ENCODE assay signal across 20 cellular contexts in the genomic region with DNA sequence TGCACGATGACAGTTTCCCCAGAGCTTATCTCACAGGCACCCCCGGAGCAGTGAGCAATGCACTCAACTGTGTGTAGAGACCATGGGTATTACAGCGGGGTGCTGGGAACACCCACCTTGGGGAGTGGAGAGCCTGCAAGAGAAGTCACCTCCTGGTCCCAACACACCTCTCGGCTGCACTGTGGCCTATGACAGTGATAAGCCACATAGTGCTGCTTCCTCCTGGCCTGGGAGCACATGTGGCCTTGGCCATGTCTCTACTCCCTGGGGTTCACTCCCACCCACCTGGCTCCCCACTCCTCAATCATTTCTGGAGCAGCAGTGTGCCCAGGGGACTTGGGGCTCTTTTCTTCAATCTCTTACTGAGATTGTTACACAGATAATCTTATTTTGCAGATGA.
DNase-seq lines count a peak whose midpoint lies in the region; ATAC-seq and TF ChIP-seq lines count a peak whose summit lies in the region.
"Had no signal": no experiment of that assay in that cellular context is flagged by ENCODE, and none has a peak within 500 bp of the region (broad histone marks: within the 10 kb centered on the region; RNA-seq: fewer than 3 reads in every experiment).

No MANE protein-coding gene starts in this region.

- no peak for TF ChIP-seq EP300 in upper lobe of left lung (IDR thresholded peaks at IDR 0.05)

- H3K27me3 ChIP-seq in right atrium auricular region (no peaks in the 10 kb centered on the region), heart left ventricle (no peaks in the 10 kb centered on the region), trophoblast cell (ENCODE audit: insufficient read depth, low read length) (no peaks in the 10 kb centered on the region), upper lobe of left lung (no peaks in the 10 kb centered on the region)
- H3K27me3 ChIP-seq: BE2C, BLaER1 had no signal

- no peak for TF ChIP-seq POLR2A in heart left ventricle (IDR thresholded peaks at IDR 0.05)
- no peak for TF ChIP-seq POLR2A in upper lobe of left lung (IDR thresholded peaks at IDR 0.05)

- H2BK12ac ChIP-seq in trophoblast cell (ENCODE audit: low read length), result peak overlapping the region; percentile 42

- peak overlapping the region; percentile 5 for H2BK120ac ChIP-seq in trophoblast cell (ENCODE audit: insufficient read depth, low read length, poor library complexity)

- H3K4ac ChIP-seq in trophoblast cell (ENCODE audit: low read depth, low read length), result no peak overlapping the region

- no peaks in the 10 kb centered on the region for H3K79me1 ChIP-seq in trophoblast cell (ENCODE audit: low read length)

- ATAC-seq in heart left ventricle (no peak), upper lobe of left lung (ENCODE audit: low FRiP score in 2 of 2) (peak; percentile 16 to 20)
- ATAC-seq: A549; CD8-positive, alpha-beta T cell had no signal

- H2AK5ac ChIP-seq in trophoblast cell (ENCODE audit: low read length), result peak overlapping the region; percentile 57

- peaks cover 10% of the 10 kb centered on the region for H3K4me1 Mint-ChIP-seq in mesothelial cell of epicardium
- peaks cover 4% of the 10 kb centered on the region for H3K4me1 Mint-ChIP-seq in glutamatergic neuron (ENCODE audit: low read depth, unreplicated experiment)

- intact Hi-C loops in heart left ventricle (cut with DNase I), result no loop called here

- no peak overlapping the region for H3K18ac ChIP-seq in trophoblast cell (ENCODE audit: low read length)

- H3K36me3 ChIP-seq in right atrium auricular region (no peaks in the 10 kb centered on the region), heart left ventricle (no peaks in the 10 kb centered on the region), trophoblast cell (ENCODE audit: control insufficient read depth in 1 of 2, insufficient read depth in 2 of 2, low read length in 2 of 2) (no peaks in the 10 kb centered on the region), upper lobe of left lung (no peaks in the 10 kb centered on the region)
- H3K36me3 ChIP-seq: BE2C, BLaER1 had no signal

- H3K9ac ChIP-seq in trophoblast cell (ENCODE audit: low read length), result no peak overlapping the region
- H3K9ac ChIP-seq: BLaER1 had no signal

- H3K4me1 ChIP-seq in right atrium auricular region (no peaks in the 10 kb centered on the region), heart left ventricle (peaks cover 0 to 17% (median 0%) of the 10 kb centered on the region in 12 donors), trophoblast cell (ENCODE audit: control insufficient read depth in 1 of 2, insufficient read depth in 2 of 2, low read length in 2 of 2) (peaks cover 2 to 4% of the 10 kb centered on the region in 2 experiments), upper lobe of left lung (no peaks in the 10 kb centered on the region)
- H3K4me1 ChIP-seq: A549, BE2C, BLaER1 had no signal

- no peak overlapping the region for H3K4me2 ChIP-seq in trophoblast cell (ENCODE audit: low read length)
- H3K4me2 ChIP-seq: A549, BLaER1 had no signal

- 86 to 96% (median 91%) methylated on average over 3 to 4 of the region's 4 CpGs for WGBS in heart left ventricle, 4 donors
- WGBS in trophoblast cell (ENCODE audit: extremely low coverage, insufficient coverage, insufficient read length), result no CpG with 5 or more reads among the region's 4 CpGs
- WGBS in upper lobe of left lung, 2 donors, result 92% methylated on average over 4 of the region's 4 CpGs

- no peaks in the 10 kb centered on the region for H3K79me2 ChIP-seq in trophoblast cell (ENCODE audit: control insufficient read depth, insufficient read depth, low read length, poor library complexity)

- H3K27ac ChIP-seq in right atrium auricular region, result no peak overlapping the region
- H3K27ac ChIP-seq in heart left ventricle, result no peak overlapping the region
- no peak overlapping the region for H3K27ac ChIP-seq in trophoblast cell (ENCODE audit: low read depth, low read length)
- H3K27ac ChIP-seq in upper lobe of left lung, result no peak overlapping the region
- H3K27ac ChIP-seq: 22Rv1, A549, BLaER1, C4-2B had no signal

- H3K23ac ChIP-seq in trophoblast cell (ENCODE audit: low read length), result no peak overlapping the region

- H3K14ac ChIP-seq in trophoblast cell (ENCODE audit: low read length), result peak overlapping the region; percentile 42

- H3K27ac Mint-ChIP-seq in mesothelial cell of epicardium (peak overlapping the region; percentile 34), glutamatergic neuron (ENCODE audit: unreplicated experiment) (no peak overlapping the region)
- H3K27ac Mint-ChIP-seq: CD4-positive, alpha-beta T cell; CD8-positive, alpha-beta T cell had no signal

- H3K4me3 ChIP-seq in right atrium auricular region, result no peak overlapping the region
- H3K4me3 ChIP-seq in heart left ventricle, result no peak overlapping the region
- no peak overlapping the region for H3K4me3 ChIP-seq in trophoblast cell (ENCODE audit: low read depth, low read length)
- no peak overlapping the region for H3K4me3 ChIP-seq in upper lobe of left lung
- H3K4me3 ChIP-seq: A549, BLaER1 had no signal

- H3K36me3 Mint-ChIP-seq in mesothelial cell of epicardium (no peaks in the 10 kb centered on the region), glutamatergic neuron (ENCODE audit: unreplicated experiment) (no peaks in the 10 kb centered on the region)
- H3K36me3 Mint-ChIP-seq: CD8-positive, alpha-beta T cell had no signal

- H4K8ac ChIP-seq in trophoblast cell (ENCODE audit: low read depth, low read length), result no peak overlapping the region

- H3K4me3 Mint-ChIP-seq in mesothelial cell of epicardium (no peak overlapping the region), glutamatergic neuron (ENCODE audit: unreplicated experiment) (no peak overlapping the region)
- H3K4me3 Mint-ChIP-seq: CD4-positive, alpha-beta T cell; CD8-positive, alpha-beta T cell had no signal

- DNase-seq in right atrium auricular region (ENCODE audit: low spot score) (peak; percentile 53), heart left ventricle (no peak), mesothelial cell of epicardium (ENCODE audit: low spot score in 2 of 2, unreplicated experiment in 2 of 2) (no peak), trophoblast cell (no peak), upper lobe of left lung (no peak), glutamatergic neuron (no peak), NCI-H69 (lab: John Stamatoyannopoulos, UW) (no peak), NCI-H1930 (lab: John Stamatoyannopoulos, UW) (no peak)
- DNase-seq: ACHN; BE2C; Caco-2; Calu3; CD4-positive, alpha-beta T cell; CD8-positive, alpha-beta T cell; DMS79 treated with DMSO at 0.1 percent for 48 hours; GF-D8 had no signal

- H4K12ac ChIP-seq in trophoblast cell (ENCODE audit: low read depth, low read length), result no peak overlapping the region

- H2BK5ac ChIP-seq in trophoblast cell (ENCODE audit: low read depth, low read length, poor library complexity), result peak overlapping the region; percentile 57

- H4K91ac ChIP-seq in trophoblast cell (ENCODE audit: low read depth, low read length), result peak overlapping the region; percentile 8

- H3K9me3 Mint-ChIP-seq in mesothelial cell of epicardium (peaks cover 3% of the 10 kb centered on the region), glutamatergic neuron (ENCODE audit: unreplicated experiment) (peaks cover 2% of the 10 kb centered on the region)
- H3K9me3 Mint-ChIP-seq: CD4-positive, alpha-beta T cell; CD8-positive, alpha-beta T cell had no signal

- H3K9me3 ChIP-seq in right atrium auricular region, result peaks cover 0 to 2% of the 10 kb centered on the region in 2 donors
- peaks cover 0 to 1% (median 0%) of the 10 kb centered on the region in 12 donors for H3K9me3 ChIP-seq in heart left ventricle
- no peaks in the 10 kb centered on the region for H3K9me3 ChIP-seq in trophoblast cell (ENCODE audit: insufficient read depth, low read depth, low read length)
- no peaks in the 10 kb centered on the region for H3K9me3 ChIP-seq in upper lobe of left lung
- H3K9me3 ChIP-seq: A549, BE2C, BLaER1, Caco-2 had no signal

- TF ChIP-seq CTCF in right atrium auricular region (IDR thresholded peaks at IDR 0.05), result no peak
- no peak for TF ChIP-seq CTCF in heart left ventricle (IDR thresholded peaks at IDR 0.05)
- TF ChIP-seq CTCF in mesothelial cell of epicardium (IDR thresholded peaks at IDR 0.05; ENCODE audit: unreplicated experiment), result no peak
- no peak for TF ChIP-seq CTCF in upper lobe of left lung (IDR thresholded peaks at IDR 0.05)
- TF ChIP-seq CTCF in glutamatergic neuron (IDR thresholded peaks at IDR 0.05; ENCODE audit: partially characterized antibody, unreplicated experiment), result no peak

- no peak overlapping the region for H2AFZ ChIP-seq in trophoblast cell (ENCODE audit: insufficient read depth, low read length, poor library complexity)

- no peaks in the 10 kb centered on the region for H3K27me3 Mint-ChIP-seq in mesothelial cell of epicardium (ENCODE audit: low read depth)
- H3K27me3 Mint-ChIP-seq in glutamatergic neuron (ENCODE audit: unreplicated experiment), result no peaks in the 10 kb centered on the region
- H3K27me3 Mint-ChIP-seq: CD4-positive, alpha-beta T cell had no signal

Comparison
In these comparisons a context has a peak if more than half of its experiments do, and no peak if none do; other contexts are left out.
1. ATAC-seq: peak in upper lobe of left lung (2 of 2); none in heart left ventricle (0 of 4).